ENCODE assay signal across 22 cellular contexts in genomic region chr18:24762417-24762816, GRCh38.
A peak's percentile ranks its signal among the peaks of the same experiment; 100 is the strongest.
DNase-seq lines count a peak whose midpoint lies in the region; ATAC-seq and TF ChIP-seq lines count a peak whose summit lies in the region.
"Had no signal": no experiment of that assay in that cellular context is flagged by ENCODE, and none has a peak within 500 bp of the region (broad histone marks: within the 10 kb centered on the region; RNA-seq: fewer than 3 reads in every experiment).

No MANE protein-coding gene starts in this region.

- DNase-seq in left ventricle myocardium superior (no peak), right atrium auricular region (ENCODE audit: low spot score) (no peak), adipocyte (ENCODE audit: low read depth) (no peak), myocyte (ENCODE audit: low read depth) (peak; percentile 2), stomach (no peak), SK-N-DZ (ENCODE audit: low spot score) (no peak), dedifferentiated amniotic fluid mesenchymal stem cell (ENCODE audit: extremely low spot score) (no peak)
- DNase-seq: CD4-positive, CD25-positive, alpha-beta regulatory T cell; COR-L47; DND-41; Kasumi-1; MG63; NCI-H1436; NCI-H187 treated with DMSO at 0.1 percent for 48 hours; NCI-H2107; NCI-H226; NCI-H524 treated with DMSO at 0.1 percent for 48 hours; NCI-H82; Peyer's patch had no signal

- peak; percentile 32 for ATAC-seq in left ventricle myocardium superior
- ATAC-seq: GM12878 had no signal

- TF ChIP-seq CTCF in right atrium auricular region (IDR thresholded peaks at IDR 0.05) (no peak), stomach (IDR thresholded peaks at IDR 0.05) (no peak)

- H3K27ac ChIP-seq in right atrium auricular region (no peak overlapping the region), stomach (no peak overlapping the region)
- H3K27ac ChIP-seq: Peyer's patch, SJSA1 had no signal

- peaks cover 0 to 10% of the 10 kb centered on the region in 2 donors for H3K9me3 ChIP-seq in right atrium auricular region
- H3K9me3 ChIP-seq in adipocyte (ENCODE audit: control insufficient read depth, low read length) = peaks cover 9% of the 10 kb centered on the region
- no peaks in the 10 kb centered on the region for H3K9me3 ChIP-seq in stomach
- H3K9me3 ChIP-seq: HAP-1, Peyer's patch had no signal

- H3K4me3 ChIP-seq in right atrium auricular region (no peak overlapping the region), adipocyte (ENCODE audit: low read length) (peak overlapping the region; percentile 45), stomach (no peak overlapping the region)
- H3K4me3 ChIP-seq: GM12878, HAP-1, MG63, Peyer's patch, SJSA1 had no signal

- H3K4me1 ChIP-seq in right atrium auricular region (peaks cover 0 to 19% of the 10 kb centered on the region in 2 donors), adipocyte (ENCODE audit: control insufficient read depth, insufficient read depth, low read length) (peaks cover 50% of the 10 kb centered on the region), stomach (peaks cover 0 to 7% (median 3%) of the 10 kb centered on the region in 4 donors)
- H3K4me1 ChIP-seq: HAP-1, Peyer's patch, SJSA1 had no signal

- H3K9ac ChIP-seq in adipocyte (ENCODE audit: low read length) = no peak overlapping the region

- no peak for TF ChIP-seq EP300 in stomach (IDR thresholded peaks at IDR 0.05)

- 32 to 68% (median 61%) methylated on average over 1 of the region's 1 CpG for WGBS in stomach, 5 donors

- intact Hi-C loops in left ventricle myocardium superior (cut with micrococcal nuclease) = no loop called here
- intact Hi-C loops in stomach (cut with DNase I; ENCODE audit: low total_unique reads) = no loop called here

- TF ChIP-seq POLR2A in stomach (IDR thresholded peaks at IDR 0.05) = no peak

- H3K27me3 ChIP-seq in right atrium auricular region = no peaks in the 10 kb centered on the region
- H3K27me3 ChIP-seq in adipocyte (replicated peaks; ENCODE audit: control insufficient read depth, insufficient read depth, low read length) = no peaks in the 10 kb centered on the region
- no peaks in the 10 kb centered on the region for H3K27me3 ChIP-seq in stomach
- H3K27me3 ChIP-seq: MG63, Peyer's patch, SJSA1 had no signal

- no peaks in the 10 kb centered on the region for H3K36me3 ChIP-seq in right atrium auricular region
- H3K36me3 ChIP-seq in adipocyte (ENCODE audit: control insufficient read depth, insufficient read depth, low read length, severe bottlenecking) = no peaks in the 10 kb centered on the region
- no peaks in the 10 kb centered on the region for H3K36me3 ChIP-seq in stomach
- H3K36me3 ChIP-seq: HAP-1, MG63, Peyer's patch, SJSA1 had no signal
